1 cellular context compared by ENCODE assay signal in genomic region chr6:136789440-136789839, GRCh38.
TF ChIP-seq lines count a peak whose summit lies in the region.

No MANE protein-coding gene starts in this region.

TF ChIP-seq in HEK293, 187 proteins besides CTCF, POLR2A, EP300 and RAD21:
- TF ChIP-seq ZNF362 (tag by site-specific recombination; IDR thresholded peaks at IDR 0.05) (peak; percentile 64; the same call in 1 of the 2 replicates), ZNF600 (tag by site-specific recombination; IDR thresholded peaks at IDR 0.05) (0 out of 2 replicates have a peak, but pooled peaks have one; percentile 21), PRDM10 (tag by site-specific recombination; IDR thresholded peaks at IDR 0.05) (peak; percentile 66), ZNF585B (tag by site-specific recombination; IDR thresholded peaks at IDR 0.05) (peak; percentile 48)
